1 cellular context compared by ENCODE assay signal in the genomic region with DNA sequence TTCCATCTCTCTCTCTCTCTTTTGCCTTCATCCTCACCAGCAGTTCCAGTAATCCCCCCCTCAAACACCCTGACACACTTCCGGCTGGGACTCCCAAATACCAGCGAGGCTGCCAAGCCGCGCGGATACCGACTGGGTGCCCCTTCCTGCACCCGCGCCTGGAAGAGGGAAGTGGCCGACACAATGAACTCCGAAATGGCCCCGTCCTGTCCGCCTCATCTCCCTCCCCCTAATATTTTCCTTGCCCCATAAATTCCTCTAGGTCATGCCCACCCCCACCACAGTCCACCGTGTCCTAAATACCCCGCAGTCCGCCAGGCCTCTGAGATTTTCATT.
A peak's percentile ranks its signal among the peaks of the same experiment; 100 is the strongest.
TF ChIP-seq lines count a peak whose summit lies in the region.

No MANE protein-coding gene starts in this region.

TF ChIP-seq in HEK293, 187 proteins besides CTCF, POLR2A, EP300 and RAD21 (continued from another document):
- TF ChIP-seq, protein P1, sequence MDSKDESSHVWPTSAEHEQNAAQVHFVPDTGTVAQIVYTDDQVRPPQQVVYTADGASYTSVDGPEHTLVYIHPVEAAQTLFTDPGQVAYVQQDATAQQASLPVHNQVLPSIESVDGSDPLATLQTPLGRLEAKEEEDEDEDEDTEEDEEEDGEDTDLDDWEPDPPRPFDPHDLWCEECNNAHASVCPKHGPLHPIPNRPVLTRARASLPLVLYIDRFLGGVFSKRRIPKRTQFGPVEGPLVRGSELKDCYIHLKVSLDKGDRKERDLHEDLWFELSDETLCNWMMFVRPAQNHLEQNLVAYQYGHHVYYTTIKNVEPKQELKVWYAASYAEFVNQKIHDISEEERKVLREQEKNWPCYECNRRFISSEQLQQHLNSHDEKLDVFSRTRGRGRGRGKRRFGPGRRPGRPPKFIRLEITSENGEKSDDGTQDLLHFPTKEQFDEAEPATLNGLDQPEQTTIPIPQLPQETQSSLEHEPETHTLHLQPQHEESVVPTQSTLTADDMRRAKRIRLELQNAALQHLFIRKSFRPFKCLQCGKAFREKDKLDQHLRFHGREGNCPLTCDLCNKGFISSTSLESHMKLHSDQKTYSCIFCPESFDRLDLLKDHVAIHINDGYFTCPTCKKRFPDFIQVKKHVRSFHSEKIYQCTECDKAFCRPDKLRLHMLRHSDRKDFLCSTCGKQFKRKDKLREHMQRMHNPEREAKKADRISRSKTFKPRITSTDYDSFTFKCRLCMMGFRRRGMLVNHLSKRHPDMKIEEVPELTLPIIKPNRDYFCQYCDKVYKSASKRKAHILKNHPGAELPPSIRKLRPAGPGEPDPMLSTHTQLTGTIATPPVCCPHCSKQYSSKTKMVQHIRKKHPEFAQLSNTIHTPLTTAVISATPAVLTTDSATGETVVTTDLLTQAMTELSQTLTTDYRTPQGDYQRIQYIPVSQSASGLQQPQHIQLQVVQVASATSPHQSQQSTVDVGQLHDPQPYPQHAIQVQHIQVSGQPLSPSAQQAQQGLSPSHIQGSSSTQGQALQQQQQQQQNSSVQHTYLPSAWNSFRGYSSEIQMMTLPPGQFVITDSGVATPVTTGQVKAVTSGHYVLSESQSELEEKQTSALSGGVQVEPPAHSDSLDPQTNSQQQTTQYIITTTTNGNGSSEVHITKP (tag by site-specific recombination; IDR thresholded peaks at IDR 0.05) = peak; percentile 93
- TF ChIP-seq ZNF776 (tag by site-specific recombination; IDR thresholded peaks at IDR 0.05; ENCODE audit: borderline replicate concordance) (peak; percentile 98), EGR2 (tag by site-specific recombination; IDR thresholded peaks at IDR 0.05; ENCODE audit: low read depth) (no peak), BCL11A (tag by site-specific recombination; IDR thresholded peaks at IDR 0.05; ENCODE audit: low read depth) (peak; percentile 33; the same call in 1 of the 2 replicates), ZBTB7A (tag by site-specific recombination; IDR thresholded peaks at IDR 0.05; ENCODE audit: low read depth) (no peak), GLIS1 (tag by site-specific recombination; IDR thresholded peaks at IDR 0.05) (0 out of 2 replicates have a peak, but pooled peaks have one; percentile 12), ZNF596 (tag by site-specific recombination; IDR thresholded peaks at IDR 0.05) (peak; percentile 52), OVOL3 (tag by site-specific recombination; IDR thresholded peaks at IDR 0.05) (no peak), ZNF341 (tag by site-specific recombination; IDR thresholded peaks at IDR 0.05; ENCODE audit: low read depth) (peak; percentile 98), FEZF1 (tag by site-specific recombination; IDR thresholded peaks at IDR 0.05) (0 out of 2 replicates have a peak, but pooled peaks have one; percentile 17), ZNF140 (tag by site-specific recombination; IDR thresholded peaks at IDR 0.05) (no peak)
- TF ChIP-seq, protein P2, sequence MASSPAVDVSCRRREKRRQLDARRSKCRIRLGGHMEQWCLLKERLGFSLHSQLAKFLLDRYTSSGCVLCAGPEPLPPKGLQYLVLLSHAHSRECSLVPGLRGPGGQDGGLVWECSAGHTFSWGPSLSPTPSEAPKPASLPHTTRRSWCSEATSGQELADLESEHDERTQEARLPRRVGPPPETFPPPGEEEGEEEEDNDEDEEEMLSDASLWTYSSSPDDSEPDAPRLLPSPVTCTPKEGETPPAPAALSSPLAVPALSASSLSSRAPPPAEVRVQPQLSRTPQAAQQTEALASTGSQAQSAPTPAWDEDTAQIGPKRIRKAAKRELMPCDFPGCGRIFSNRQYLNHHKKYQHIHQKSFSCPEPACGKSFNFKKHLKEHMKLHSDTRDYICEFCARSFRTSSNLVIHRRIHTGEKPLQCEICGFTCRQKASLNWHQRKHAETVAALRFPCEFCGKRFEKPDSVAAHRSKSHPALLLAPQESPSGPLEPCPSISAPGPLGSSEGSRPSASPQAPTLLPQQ (tag by site-specific recombination; IDR thresholded peaks at IDR 0.05) = no peak
- TF ChIP-seq, protein P3, sequence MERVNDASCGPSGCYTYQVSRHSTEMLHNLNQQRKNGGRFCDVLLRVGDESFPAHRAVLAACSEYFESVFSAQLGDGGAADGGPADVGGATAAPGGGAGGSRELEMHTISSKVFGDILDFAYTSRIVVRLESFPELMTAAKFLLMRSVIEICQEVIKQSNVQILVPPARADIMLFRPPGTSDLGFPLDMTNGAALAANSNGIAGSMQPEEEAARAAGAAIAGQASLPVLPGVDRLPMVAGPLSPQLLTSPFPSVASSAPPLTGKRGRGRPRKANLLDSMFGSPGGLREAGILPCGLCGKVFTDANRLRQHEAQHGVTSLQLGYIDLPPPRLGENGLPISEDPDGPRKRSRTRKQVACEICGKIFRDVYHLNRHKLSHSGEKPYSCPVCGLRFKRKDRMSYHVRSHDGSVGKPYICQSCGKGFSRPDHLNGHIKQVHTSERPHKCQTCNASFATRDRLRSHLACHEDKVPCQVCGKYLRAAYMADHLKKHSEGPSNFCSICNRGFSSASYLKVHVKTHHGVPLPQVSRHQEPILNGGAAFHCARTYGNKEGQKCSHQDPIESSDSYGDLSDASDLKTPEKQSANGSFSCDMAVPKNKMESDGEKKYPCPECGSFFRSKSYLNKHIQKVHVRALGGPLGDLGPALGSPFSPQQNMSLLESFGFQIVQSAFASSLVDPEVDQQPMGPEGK (tag by site-specific recombination; IDR thresholded peaks at IDR 0.05) = peak; percentile 73; the same call in 1 of the 2 replicates
